ENCODE assay signal across 2 cellular contexts in the genomic region with DNA sequence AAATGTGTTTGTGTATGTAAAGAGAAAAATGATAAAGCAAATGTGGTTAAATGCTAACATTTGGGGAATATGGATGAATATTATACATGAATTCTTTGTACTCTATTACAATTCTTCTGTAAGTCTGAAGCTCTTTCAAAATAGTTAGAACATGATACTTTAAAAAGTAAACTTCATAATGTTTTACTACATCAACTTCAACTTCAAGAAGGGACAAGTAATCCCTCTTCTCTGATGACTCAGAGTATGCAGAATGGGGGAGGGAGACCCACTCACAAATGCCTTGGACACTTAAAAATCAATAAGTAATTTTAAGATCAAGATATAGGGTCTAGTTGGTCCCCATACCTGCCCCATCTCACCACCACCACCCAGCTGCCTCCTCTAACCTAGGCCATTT.
TF ChIP-seq lines count a peak whose summit lies in the region.

No MANE protein-coding gene starts in this region.

TF ChIP-seq in IMR-90, 13 proteins besides CTCF, POLR2A, EP300 and RAD21:
- TF ChIP-seq, protein P1, sequence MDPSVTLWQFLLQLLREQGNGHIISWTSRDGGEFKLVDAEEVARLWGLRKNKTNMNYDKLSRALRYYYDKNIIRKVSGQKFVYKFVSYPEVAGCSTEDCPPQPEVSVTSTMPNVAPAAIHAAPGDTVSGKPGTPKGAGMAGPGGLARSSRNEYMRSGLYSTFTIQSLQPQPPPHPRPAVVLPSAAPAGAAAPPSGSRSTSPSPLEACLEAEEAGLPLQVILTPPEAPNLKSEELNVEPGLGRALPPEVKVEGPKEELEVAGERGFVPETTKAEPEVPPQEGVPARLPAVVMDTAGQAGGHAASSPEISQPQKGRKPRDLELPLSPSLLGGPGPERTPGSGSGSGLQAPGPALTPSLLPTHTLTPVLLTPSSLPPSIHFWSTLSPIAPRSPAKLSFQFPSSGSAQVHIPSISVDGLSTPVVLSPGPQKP (IDR thresholded peaks at IDR 0.05; ENCODE audit: borderline replicate concordance, low read depth, low read length) = no peak
- TF ChIP-seq RCOR1 (IDR thresholded peaks at IDR 0.05; ENCODE audit: insufficient replicate concordance, low read length) = no peak
- no peak for TF ChIP-seq SMC3 (IDR thresholded peaks at IDR 0.05; ENCODE audit: low read depth, low read length)
- TF ChIP-seq MAFK (IDR thresholded peaks at IDR 0.05; ENCODE audit: low read depth, low read length) = no peak
- no peak for TF ChIP-seq MAZ (IDR thresholded peaks at IDR 0.05; ENCODE audit: borderline replicate concordance, low read depth, low read length)
- TF ChIP-seq CHD1 (IDR thresholded peaks at IDR 0.05; ENCODE audit: low read depth, low read length) = no peak
- TF ChIP-seq RFX5 (IDR thresholded peaks at IDR 0.05; ENCODE audit: low read depth, low read length) = no peak
- TF ChIP-seq NFE2L2 (IDR thresholded peaks at IDR 0.05; ENCODE audit: low read depth, low read length) = no peak
- TF ChIP-seq BHLHE40 (IDR thresholded peaks at IDR 0.05; ENCODE audit: low read depth, low read length) = no peak
- TF ChIP-seq CEBPB (IDR thresholded peaks at IDR 0.05; ENCODE audit: low read depth, low read length) = no peak
- no peak for TF ChIP-seq MXI1 (IDR thresholded peaks at IDR 0.05; ENCODE audit: borderline replicate concordance, low read depth, low read length)
- no peak for TF ChIP-seq FOS (IDR thresholded peaks at IDR 0.05; ENCODE audit: low read depth, low read length)
- TF ChIP-seq, protein P2, sequence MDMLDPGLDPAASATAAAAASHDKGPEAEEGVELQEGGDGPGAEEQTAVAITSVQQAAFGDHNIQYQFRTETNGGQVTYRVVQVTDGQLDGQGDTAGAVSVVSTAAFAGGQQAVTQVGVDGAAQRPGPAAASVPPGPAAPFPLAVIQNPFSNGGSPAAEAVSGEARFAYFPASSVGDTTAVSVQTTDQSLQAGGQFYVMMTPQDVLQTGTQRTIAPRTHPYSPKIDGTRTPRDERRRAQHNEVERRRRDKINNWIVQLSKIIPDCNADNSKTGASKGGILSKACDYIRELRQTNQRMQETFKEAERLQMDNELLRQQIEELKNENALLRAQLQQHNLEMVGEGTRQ (IDR thresholded peaks at IDR 0.05; ENCODE audit: low read depth, low read length) = no peak

TF ChIP-seq in K562, 482 proteins besides CTCF, POLR2A, EP300 and RAD21:
- TF ChIP-seq NCOA6 (IDR thresholded peaks at IDR 0.05) (no peak), ZNF3 (CRISPR knock-in tag; IDR thresholded peaks at IDR 0.05) (no peak), RFX1 (IDR thresholded peaks at IDR 0.05) (no peak), ARHGAP35 (IDR thresholded peaks at IDR 0.05; ENCODE audit: partially characterized antibody) (no peak), BCL6 (CRISPR knock-in tag; IDR thresholded peaks at IDR 0.05) (no peak), PCBP2 (IDR thresholded peaks at IDR 0.05; ENCODE audit: low read depth, low read length, poor library complexity, severe bottlenecking) (no peak), KDM5B (IDR thresholded peaks at IDR 0.05; ENCODE audit: insufficient replicate concordance, low read depth, low read length) (no peak), ATF1 (CRISPR knock-in tag; IDR thresholded peaks at IDR 0.05) (no peak), ATF1 (tag; IDR thresholded peaks at IDR 0.05) (no peak), PTTG1 (tag; IDR thresholded peaks at IDR 0.05; ENCODE audit: low read depth) (no peak), DNMT1 (IDR thresholded peaks at IDR 0.05) (no peak), NCOA4 (IDR thresholded peaks at IDR 0.05; ENCODE audit: partially characterized antibody) (no peak), CBFA2T3 (IDR thresholded peaks at IDR 0.05) (no peak)
- TF ChIP-seq, protein P3, sequence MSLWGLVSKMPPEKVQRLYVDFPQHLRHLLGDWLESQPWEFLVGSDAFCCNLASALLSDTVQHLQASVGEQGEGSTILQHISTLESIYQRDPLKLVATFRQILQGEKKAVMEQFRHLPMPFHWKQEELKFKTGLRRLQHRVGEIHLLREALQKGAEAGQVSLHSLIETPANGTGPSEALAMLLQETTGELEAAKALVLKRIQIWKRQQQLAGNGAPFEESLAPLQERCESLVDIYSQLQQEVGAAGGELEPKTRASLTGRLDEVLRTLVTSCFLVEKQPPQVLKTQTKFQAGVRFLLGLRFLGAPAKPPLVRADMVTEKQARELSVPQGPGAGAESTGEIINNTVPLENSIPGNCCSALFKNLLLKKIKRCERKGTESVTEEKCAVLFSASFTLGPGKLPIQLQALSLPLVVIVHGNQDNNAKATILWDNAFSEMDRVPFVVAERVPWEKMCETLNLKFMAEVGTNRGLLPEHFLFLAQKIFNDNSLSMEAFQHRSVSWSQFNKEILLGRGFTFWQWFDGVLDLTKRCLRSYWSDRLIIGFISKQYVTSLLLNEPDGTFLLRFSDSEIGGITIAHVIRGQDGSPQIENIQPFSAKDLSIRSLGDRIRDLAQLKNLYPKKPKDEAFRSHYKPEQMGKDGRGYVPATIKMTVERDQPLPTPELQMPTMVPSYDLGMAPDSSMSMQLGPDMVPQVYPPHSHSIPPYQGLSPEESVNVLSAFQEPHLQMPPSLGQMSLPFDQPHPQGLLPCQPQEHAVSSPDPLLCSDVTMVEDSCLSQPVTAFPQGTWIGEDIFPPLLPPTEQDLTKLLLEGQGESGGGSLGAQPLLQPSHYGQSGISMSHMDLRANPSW (CRISPR knock-in tag; IDR thresholded peaks at IDR 0.05) = no peak
- TF ChIP-seq, protein P4, sequence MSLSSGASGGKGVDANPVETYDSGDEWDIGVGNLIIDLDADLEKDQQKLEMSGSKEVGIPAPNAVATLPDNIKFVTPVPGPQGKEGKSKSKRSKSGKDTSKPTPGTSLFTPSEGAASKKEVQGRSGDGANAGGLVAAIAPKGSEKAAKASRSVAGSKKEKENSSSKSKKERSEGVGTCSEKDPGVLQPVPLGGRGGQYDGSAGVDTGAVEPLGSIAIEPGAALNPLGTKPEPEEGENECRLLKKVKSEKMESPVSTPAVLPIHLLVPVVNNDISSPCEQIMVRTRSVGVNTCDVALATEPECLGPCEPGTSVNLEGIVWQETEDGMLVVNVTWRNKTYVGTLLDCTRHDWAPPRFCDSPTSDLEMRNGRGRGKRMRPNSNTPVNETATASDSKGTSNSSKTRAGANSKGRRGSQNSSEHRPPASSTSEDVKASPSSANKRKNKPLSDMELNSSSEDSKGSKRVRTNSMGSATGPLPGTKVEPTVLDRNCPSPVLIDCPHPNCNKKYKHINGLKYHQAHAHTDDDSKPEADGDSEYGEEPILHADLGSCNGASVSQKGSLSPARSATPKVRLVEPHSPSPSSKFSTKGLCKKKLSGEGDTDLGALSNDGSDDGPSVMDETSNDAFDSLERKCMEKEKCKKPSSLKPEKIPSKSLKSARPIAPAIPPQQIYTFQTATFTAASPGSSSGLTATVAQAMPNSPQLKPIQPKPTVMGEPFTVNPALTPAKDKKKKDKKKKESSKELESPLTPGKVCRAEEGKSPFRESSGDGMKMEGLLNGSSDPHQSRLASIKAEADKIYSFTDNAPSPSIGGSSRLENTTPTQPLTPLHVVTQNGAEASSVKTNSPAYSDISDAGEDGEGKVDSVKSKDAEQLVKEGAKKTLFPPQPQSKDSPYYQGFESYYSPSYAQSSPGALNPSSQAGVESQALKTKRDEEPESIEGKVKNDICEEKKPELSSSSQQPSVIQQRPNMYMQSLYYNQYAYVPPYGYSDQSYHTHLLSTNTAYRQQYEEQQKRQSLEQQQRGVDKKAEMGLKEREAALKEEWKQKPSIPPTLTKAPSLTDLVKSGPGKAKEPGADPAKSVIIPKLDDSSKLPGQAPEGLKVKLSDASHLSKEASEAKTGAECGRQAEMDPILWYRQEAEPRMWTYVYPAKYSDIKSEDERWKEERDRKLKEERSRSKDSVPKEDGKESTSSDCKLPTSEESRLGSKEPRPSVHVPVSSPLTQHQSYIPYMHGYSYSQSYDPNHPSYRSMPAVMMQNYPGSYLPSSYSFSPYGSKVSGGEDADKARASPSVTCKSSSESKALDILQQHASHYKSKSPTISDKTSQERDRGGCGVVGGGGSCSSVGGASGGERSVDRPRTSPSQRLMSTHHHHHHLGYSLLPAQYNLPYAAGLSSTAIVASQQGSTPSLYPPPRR (CRISPR knock-in tag; IDR thresholded peaks at IDR 0.05; ENCODE audit: borderline replicate concordance) = no peak
- TF ChIP-seq, protein P5, sequence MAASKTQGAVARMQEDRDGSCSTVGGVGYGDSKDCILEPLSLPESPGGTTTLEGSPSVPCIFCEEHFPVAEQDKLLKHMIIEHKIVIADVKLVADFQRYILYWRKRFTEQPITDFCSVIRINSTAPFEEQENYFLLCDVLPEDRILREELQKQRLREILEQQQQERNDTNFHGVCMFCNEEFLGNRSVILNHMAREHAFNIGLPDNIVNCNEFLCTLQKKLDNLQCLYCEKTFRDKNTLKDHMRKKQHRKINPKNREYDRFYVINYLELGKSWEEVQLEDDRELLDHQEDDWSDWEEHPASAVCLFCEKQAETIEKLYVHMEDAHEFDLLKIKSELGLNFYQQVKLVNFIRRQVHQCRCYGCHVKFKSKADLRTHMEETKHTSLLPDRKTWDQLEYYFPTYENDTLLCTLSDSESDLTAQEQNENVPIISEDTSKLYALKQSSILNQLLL (CRISPR knock-in tag; IDR thresholded peaks at IDR 0.05; ENCODE audit: borderline replicate concordance) = no peak
- TF ChIP-seq, protein P6, sequence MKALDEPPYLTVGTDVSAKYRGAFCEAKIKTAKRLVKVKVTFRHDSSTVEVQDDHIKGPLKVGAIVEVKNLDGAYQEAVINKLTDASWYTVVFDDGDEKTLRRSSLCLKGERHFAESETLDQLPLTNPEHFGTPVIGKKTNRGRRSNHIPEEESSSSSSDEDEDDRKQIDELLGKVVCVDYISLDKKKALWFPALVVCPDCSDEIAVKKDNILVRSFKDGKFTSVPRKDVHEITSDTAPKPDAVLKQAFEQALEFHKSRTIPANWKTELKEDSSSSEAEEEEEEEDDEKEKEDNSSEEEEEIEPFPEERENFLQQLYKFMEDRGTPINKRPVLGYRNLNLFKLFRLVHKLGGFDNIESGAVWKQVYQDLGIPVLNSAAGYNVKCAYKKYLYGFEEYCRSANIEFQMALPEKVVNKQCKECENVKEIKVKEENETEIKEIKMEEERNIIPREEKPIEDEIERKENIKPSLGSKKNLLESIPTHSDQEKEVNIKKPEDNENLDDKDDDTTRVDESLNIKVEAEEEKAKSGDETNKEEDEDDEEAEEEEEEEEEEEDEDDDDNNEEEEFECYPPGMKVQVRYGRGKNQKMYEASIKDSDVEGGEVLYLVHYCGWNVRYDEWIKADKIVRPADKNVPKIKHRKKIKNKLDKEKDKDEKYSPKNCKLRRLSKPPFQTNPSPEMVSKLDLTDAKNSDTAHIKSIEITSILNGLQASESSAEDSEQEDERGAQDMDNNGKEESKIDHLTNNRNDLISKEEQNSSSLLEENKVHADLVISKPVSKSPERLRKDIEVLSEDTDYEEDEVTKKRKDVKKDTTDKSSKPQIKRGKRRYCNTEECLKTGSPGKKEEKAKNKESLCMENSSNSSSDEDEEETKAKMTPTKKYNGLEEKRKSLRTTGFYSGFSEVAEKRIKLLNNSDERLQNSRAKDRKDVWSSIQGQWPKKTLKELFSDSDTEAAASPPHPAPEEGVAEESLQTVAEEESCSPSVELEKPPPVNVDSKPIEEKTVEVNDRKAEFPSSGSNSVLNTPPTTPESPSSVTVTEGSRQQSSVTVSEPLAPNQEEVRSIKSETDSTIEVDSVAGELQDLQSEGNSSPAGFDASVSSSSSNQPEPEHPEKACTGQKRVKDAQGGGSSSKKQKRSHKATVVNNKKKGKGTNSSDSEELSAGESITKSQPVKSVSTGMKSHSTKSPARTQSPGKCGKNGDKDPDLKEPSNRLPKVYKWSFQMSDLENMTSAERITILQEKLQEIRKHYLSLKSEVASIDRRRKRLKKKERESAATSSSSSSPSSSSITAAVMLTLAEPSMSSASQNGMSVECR (CRISPR knock-in tag; IDR thresholded peaks at IDR 0.05) = no peak
- TF ChIP-seq, protein P7, sequence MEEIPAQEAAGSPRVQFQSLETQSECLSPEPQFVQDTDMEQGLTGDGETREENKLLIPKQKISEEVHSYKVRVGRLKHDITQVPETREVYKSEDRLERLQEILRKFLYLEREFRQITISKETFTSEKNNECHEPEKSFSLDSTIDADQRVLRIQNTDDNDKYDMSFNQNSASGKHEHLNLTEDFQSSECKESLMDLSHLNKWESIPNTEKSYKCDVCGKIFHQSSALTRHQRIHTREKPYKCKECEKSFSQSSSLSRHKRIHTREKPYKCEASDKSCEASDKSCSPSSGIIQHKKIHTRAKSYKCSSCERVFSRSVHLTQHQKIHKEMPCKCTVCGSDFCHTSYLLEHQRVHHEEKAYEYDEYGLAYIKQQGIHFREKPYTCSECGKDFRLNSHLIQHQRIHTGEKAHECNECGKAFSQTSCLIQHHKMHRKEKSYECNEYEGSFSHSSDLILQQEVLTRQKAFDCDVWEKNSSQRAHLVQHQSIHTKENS (CRISPR knock-in tag; IDR thresholded peaks at IDR 0.05) = no peak
- TF ChIP-seq, protein P8, sequence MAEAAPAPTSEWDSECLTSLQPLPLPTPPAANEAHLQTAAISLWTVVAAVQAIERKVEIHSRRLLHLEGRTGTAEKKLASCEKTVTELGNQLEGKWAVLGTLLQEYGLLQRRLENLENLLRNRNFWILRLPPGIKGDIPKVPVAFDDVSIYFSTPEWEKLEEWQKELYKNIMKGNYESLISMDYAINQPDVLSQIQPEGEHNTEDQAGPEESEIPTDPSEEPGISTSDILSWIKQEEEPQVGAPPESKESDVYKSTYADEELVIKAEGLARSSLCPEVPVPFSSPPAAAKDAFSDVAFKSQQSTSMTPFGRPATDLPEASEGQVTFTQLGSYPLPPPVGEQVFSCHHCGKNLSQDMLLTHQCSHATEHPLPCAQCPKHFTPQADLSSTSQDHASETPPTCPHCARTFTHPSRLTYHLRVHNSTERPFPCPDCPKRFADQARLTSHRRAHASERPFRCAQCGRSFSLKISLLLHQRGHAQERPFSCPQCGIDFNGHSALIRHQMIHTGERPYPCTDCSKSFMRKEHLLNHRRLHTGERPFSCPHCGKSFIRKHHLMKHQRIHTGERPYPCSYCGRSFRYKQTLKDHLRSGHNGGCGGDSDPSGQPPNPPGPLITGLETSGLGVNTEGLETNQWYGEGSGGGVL (CRISPR knock-in tag; IDR thresholded peaks at IDR 0.05) = no peak
